Comparison of ENCODE assay signal across 23 cellular contexts in genomic region chr14:58813745-58814144, GRCh38.
DNase-seq lines count a peak whose midpoint lies in the region; ATAC-seq, FAIRE-seq and TF ChIP-seq lines count a peak whose summit lies in the region.
"Had no signal": no experiment of that assay in that cellular context is flagged by ENCODE, and none has a peak within 500 bp of the region (broad histone marks: within the 10 kb centered on the region; RNA-seq: fewer than 3 reads in every experiment).

No MANE protein-coding gene starts in this region.

- peaks cover 4% of the 10 kb centered on the region for H3K9me3 Mint-ChIP-seq in nephron
- H3K9me3 Mint-ChIP-seq in glutamatergic neuron (ENCODE audit: unreplicated experiment): no peaks in the 10 kb centered on the region
- H3K9me3 Mint-ChIP-seq: T-cell had no signal

- no peak overlapping the region for H3K4me2 ChIP-seq in HepG2 (ENCODE audit: low read depth, low read length)
- H3K4me2 ChIP-seq: KMS-11 had no signal

- H3K27me3 Mint-ChIP-seq in nephron (ENCODE audit: low read depth) (no peaks in the 10 kb centered on the region), glutamatergic neuron (ENCODE audit: unreplicated experiment) (peaks cover 2% of the 10 kb centered on the region)

- in situ Hi-C loops in HepG2 (cut with HindIII; ENCODE audit: extremely low pct_ligation_motif_present, low pct_unique_long_range_greater_than_20kb): no loop called here

- no peak for TF ChIP-seq CTCF in HepG2 (CRISPR knock-in tag; IDR thresholded peaks at IDR 0.05)
- no peak for TF ChIP-seq CTCF in right lobe of liver (IDR thresholded peaks at IDR 0.05)
- no peak for TF ChIP-seq CTCF in nephron (IDR thresholded peaks at IDR 0.05; ENCODE audit: unreplicated experiment in 3 of 3)
- TF ChIP-seq CTCF in glutamatergic neuron (IDR thresholded peaks at IDR 0.05; ENCODE audit: partially characterized antibody, unreplicated experiment): no peak

- H2AFZ ChIP-seq in HepG2 (ENCODE audit: low read length): no peak overlapping the region
- H2AFZ ChIP-seq: GM23248 had no signal

- TF ChIP-seq RAD21 in HepG2 (CRISPR knock-in tag; IDR thresholded peaks at IDR 0.05): no peak

- H3K4me3 ChIP-seq in HepG2 (replicated peaks in 1 of 3; ENCODE audit: insufficient read depth in 1 of 3, low read depth in 2 of 3, low read length in 3 of 3) (no peak overlapping the region; a peak in 1 of 6 replicates), right lobe of liver (no peak overlapping the region), H7 (ENCODE audit: insufficient read depth, low read depth, low read length) (no peak overlapping the region)
- H3K4me3 ChIP-seq: GM23248, HAP-1, SJCRH30 had no signal

- H3K27ac Mint-ChIP-seq in nephron (peak overlapping the region in 2 of 3 experiments; percentile 5 to 34), glutamatergic neuron (ENCODE audit: unreplicated experiment) (no peak overlapping the region)
- H3K27ac Mint-ChIP-seq: T-cell had no signal

- H4K20me1 ChIP-seq in HepG2 (ENCODE audit: insufficient read depth, low read length): no peaks in the 10 kb centered on the region

- TF ChIP-seq EP300 in HepG2 (IDR thresholded peaks at IDR 0.05; ENCODE audit: low read depth in 2 of 2, low read length in 2 of 2): no peak
- TF ChIP-seq EP300 in HepG2 (CRISPR knock-in tag; IDR thresholded peaks at IDR 0.05; ENCODE audit: borderline replicate concordance): no peak

- H3K36me3 Mint-ChIP-seq in nephron (ENCODE audit: low read depth) (no peaks in the 10 kb centered on the region), glutamatergic neuron (ENCODE audit: unreplicated experiment) (no peaks in the 10 kb centered on the region)
- H3K36me3 Mint-ChIP-seq: T-cell had no signal

- ATAC-seq in HepG2 (no peak), right lobe of liver (no peak), GM21515 (IDR thresholded peaks at IDR 0.05; ENCODE audit: unreplicated experiment) (no peak)
- ATAC-seq: T-cell had no signal

- no TSS peak for BruUV-seq in HepG2 (replicated peaks; lab: Mats Ljungman, UMichigan)

- POLR2A ChIA-PET in HepG2 (lab: Yijun Ruan, JAX): no interaction called here

- intact Hi-C loops in HepG2 (cut with micrococcal nuclease; ENCODE audit: unreplicated experiment): no loop called here
- intact Hi-C loops in right lobe of liver (cut with DNase I): no loop called here

- H3K4me3 Mint-ChIP-seq in nephron (no peak overlapping the region), glutamatergic neuron (ENCODE audit: unreplicated experiment) (no peak overlapping the region)
- H3K4me3 Mint-ChIP-seq: T-cell had no signal

- H3K9me3 ChIP-seq in HepG2 (ENCODE audit: low read length) (no peaks in the 10 kb centered on the region), right lobe of liver (no peaks in the 10 kb centered on the region)
- H3K9me3 ChIP-seq: HAP-1, SJCRH30 had no signal

- no peak for FAIRE-seq in HepG2 (lab: Jason Lieb, UNC)
- FAIRE-seq: RCC 7860 had no signal

- no peaks in the 10 kb centered on the region for H3K79me2 ChIP-seq in HepG2 (ENCODE audit: insufficient read depth, low read length)

- no peak overlapping the region for H3K9ac ChIP-seq in HepG2 (ENCODE audit: insufficient read depth, low read depth, low read length)
- H3K9ac ChIP-seq: GM23248, KMS-11 had no signal

- WGBS in HepG2 (ENCODE audit: low lambda C conversion rate): 2% methylated on average over 2 of the region's 2 CpGs
- 41% methylated on average over 1 of the region's 2 CpGs for WGBS in right lobe of liver (ENCODE audit: insufficient coverage, low coverage, low lambda C conversion rate, missing lambda C conversion rate)

- peak; percentile 6 for DNase-seq in HepG2 (ENCODE audit: low spot score)
- DNase-seq in right lobe of liver: no peak
- DNase-seq in NCI-H524 treated with DMSO at 0.1 percent for 48 hours (lab: John Stamatoyannopoulos, UW): peak; percentile 99
- no peak for DNase-seq in glutamatergic neuron
- no peak for DNase-seq in H7
- DNase-seq: DMS53, GM23248, NCI-H1105, NCI-H146, NCI-H2029, NCI-H2171 treated with DMSO at 0.1 percent for 48 hours, NCI-H446, NCI-H774, OCI-M1, SJCRH30, T-cell had no signal

- no peak for TF ChIP-seq POLR2A in HepG2 (IDR thresholded peaks at IDR 0.05; ENCODE audit: insufficient read depth in 1 of 2, low read depth in 2 of 2, low read length in 2 of 2)
- no peak for TF ChIP-seq POLR2A in right lobe of liver (IDR thresholded peaks at IDR 0.05)

- H3K4me1 Mint-ChIP-seq in nephron (peaks cover 50% of the 10 kb centered on the region), glutamatergic neuron (ENCODE audit: low read depth, unreplicated experiment) (peaks cover 18% of the 10 kb centered on the region)
- H3K4me1 Mint-ChIP-seq: T-cell had no signal

- H3K27ac ChIP-seq in HepG2 (ENCODE audit: extremely low read length, insufficient read depth, low read length) (no peak overlapping the region), right lobe of liver (no peak overlapping the region)
- H3K27ac ChIP-seq: C4-2B, GM23248, HL-60, KMS-11, SJCRH30 had no signal

- CTCF ChIA-PET in HepG2 (lab: Yijun Ruan, JAX; ENCODE audit: low intra/inter-chr PET ratio, low total read pairs): no interaction called here

- H3K27me3 ChIP-seq in HepG2 (ENCODE audit: control insufficient read depth in 1 of 2, insufficient read depth in 2 of 2, low read length in 2 of 2) (no peaks in the 10 kb centered on the region), right lobe of liver (no peaks in the 10 kb centered on the region), H7 (ENCODE audit: control insufficient read depth, insufficient read depth, low read length) (no peaks in the 10 kb centered on the region)
- H3K27me3 ChIP-seq: SJCRH30 had no signal

- peaks cover 7% of the 10 kb centered on the region; the same call in 1 of the 2 replicates for H3K4me1 ChIP-seq in HepG2 (ENCODE audit: insufficient read depth, low read length)
- H3K4me1 ChIP-seq in right lobe of liver: no peaks in the 10 kb centered on the region
- H3K4me1 ChIP-seq: HAP-1 had no signal

- H3K36me3 ChIP-seq in HepG2 (replicated peaks in 1 of 2; ENCODE audit: control insufficient read depth in 1 of 2, insufficient read depth in 2 of 2, low read length in 2 of 2) (no peaks in the 10 kb centered on the region), right lobe of liver (no peaks in the 10 kb centered on the region), H7 (replicated peaks; ENCODE audit: control insufficient read depth, insufficient read depth, low read length) (no peaks in the 10 kb centered on the region)
- H3K36me3 ChIP-seq: HAP-1, SJCRH30 had no signal

TF ChIP-seq in HepG2, 621 proteins besides CTCF, POLR2A, EP300 and RAD21:
- TF ChIP-seq ZNF12 (CRISPR knock-in tag; IDR thresholded peaks at IDR 0.05) (peak; percentile 94), HOXA3 (CRISPR knock-in tag; IDR thresholded peaks at IDR 0.05) (no peak)

Comparison
In these comparisons a context has a peak if more than half of its experiments do, and no peak if none do; other contexts are left out.
1. DNase-seq: peak in HepG2 (single experiment) and NCI-H524 treated with DMSO at 0.1 percent for 48 hours (single experiment); none in right lobe of liver (0 of 3), glutamatergic neuron (single experiment) and H7 (single experiment).